ENCODE assay signal across 1 cellular context in genomic region chr6:130969807-130970491, GRCh38.
A peak's percentile ranks its signal among the peaks of the same experiment; 100 is the strongest.
TF ChIP-seq lines count a peak whose summit lies in the region.

No MANE protein-coding gene starts in this region.

TF ChIP-seq in HepG2, 621 proteins besides CTCF, POLR2A, EP300 and RAD21 (continued from another document and continues in another):
- TF ChIP-seq GMEB2 (CRISPR knock-in tag; IDR thresholded peaks at IDR 0.05; ENCODE audit: low read depth), result no peak
- peak; percentile 71 for TF ChIP-seq ZBED4 (CRISPR knock-in tag; IDR thresholded peaks at IDR 0.05; ENCODE audit: borderline replicate concordance)
- TF ChIP-seq ZNF75D (CRISPR knock-in tag; IDR thresholded peaks at IDR 0.05; ENCODE audit: borderline replicate concordance), result no peak
- no peak for TF ChIP-seq FOXP1 (IDR thresholded peaks at IDR 0.05)
- TF ChIP-seq FOXP1 (CRISPR knock-in tag; IDR thresholded peaks at IDR 0.05), result peak; percentile 57; the same call in 1 of the 2 replicates
- no peak for TF ChIP-seq ZNF33A (CRISPR knock-in tag; IDR thresholded peaks at IDR 0.05; ENCODE audit: borderline replicate concordance)
- peak; percentile 43; the same call in 1 of the 2 replicates for TF ChIP-seq ZNF12 (CRISPR knock-in tag; IDR thresholded peaks at IDR 0.05)
- peak; percentile 41; the same call in 1 of the 2 replicates for TF ChIP-seq CEBPB (IDR thresholded peaks at IDR 0.05; ENCODE audit: borderline replicate concordance, low read depth, low read length)
- TF ChIP-seq KLF9 (CRISPR knock-in tag; IDR thresholded peaks at IDR 0.05; ENCODE audit: low read depth), result no peak
- TF ChIP-seq ZNF317 (CRISPR knock-in tag; IDR thresholded peaks at IDR 0.05), result peak; percentile 99
- no peak for TF ChIP-seq JDP2 (CRISPR knock-in tag; IDR thresholded peaks at IDR 0.05; ENCODE audit: borderline replicate concordance)
- TF ChIP-seq ZNF589 (CRISPR knock-in tag; conservative IDR thresholded peaks at IDR 0.05), result no peak
- no peak for TF ChIP-seq ZNF138 (CRISPR knock-in tag; IDR thresholded peaks at IDR 0.05; ENCODE audit: low read depth)
- TF ChIP-seq ZNF430 (CRISPR knock-in tag; IDR thresholded peaks at IDR 0.05), result 0 out of 2 replicates have a peak, but pooled peaks have one; percentile 36
- TF ChIP-seq ZNF136 (CRISPR knock-in tag; IDR thresholded peaks at IDR 0.05; ENCODE audit: low read depth), result 0 out of 2 replicates have a peak, but pooled peaks have one; percentile 52
- TF ChIP-seq FOSL2 (CRISPR knock-in tag; IDR thresholded peaks at IDR 0.05), result peak; percentile 26; the same call in 1 of the 2 replicates
- TF ChIP-seq ARID5B (CRISPR knock-in tag; IDR thresholded peaks at IDR 0.05), result peak; percentile 85
- peak; percentile 77 for TF ChIP-seq ISL2 (CRISPR knock-in tag; IDR thresholded peaks at IDR 0.05)
- no peak for TF ChIP-seq KDM4B (CRISPR knock-in tag; IDR thresholded peaks at IDR 0.05)
- no peak for TF ChIP-seq NFKBIZ (CRISPR knock-in tag; IDR thresholded peaks at IDR 0.05)
- no peak for TF ChIP-seq REST (IDR thresholded peaks at IDR 0.05; ENCODE audit: borderline replicate concordance in 1 of 2, low read depth in 1 of 2, low read length in 2 of 2)
- TF ChIP-seq ZBTB7B (CRISPR knock-in tag; IDR thresholded peaks at IDR 0.05), result peak; percentile 59; the same call in 1 of the 2 replicates
- TF ChIP-seq ZFP37 (CRISPR knock-in tag; IDR thresholded peaks at IDR 0.05; ENCODE audit: borderline replicate concordance), result no peak
- TF ChIP-seq NFE2L2 (IDR thresholded peaks at IDR 0.05; ENCODE audit: low read length), result no peak
- no peak for TF ChIP-seq ZNF749 (CRISPR knock-in tag; IDR thresholded peaks at IDR 0.05; ENCODE audit: borderline replicate concordance)
- no peak for TF ChIP-seq CCDC6 (CRISPR knock-in tag; IDR thresholded peaks at IDR 0.05)
- 0 out of 2 replicates have a peak, but pooled peaks have one; percentile 27 for TF ChIP-seq ZNF331 (CRISPR knock-in tag; IDR thresholded peaks at IDR 0.05)
- 0 out of 2 replicates have a peak, but pooled peaks have one; percentile 60 for TF ChIP-seq KAT7 (CRISPR knock-in tag; IDR thresholded peaks at IDR 0.05; ENCODE audit: borderline replicate concordance)
- no peak for TF ChIP-seq SOX6 (IDR thresholded peaks at IDR 0.05)
- TF ChIP-seq SOX6 (CRISPR knock-in tag; IDR thresholded peaks at IDR 0.05), result peak; percentile 86
- TF ChIP-seq FOXO1 (CRISPR knock-in tag; IDR thresholded peaks at IDR 0.05), result no peak
- TF ChIP-seq HOXA3 (CRISPR knock-in tag; IDR thresholded peaks at IDR 0.05), result peak; percentile 18; the same call in 1 of the 2 replicates
- TF ChIP-seq KAT8 (CRISPR knock-in tag; IDR thresholded peaks at IDR 0.05), result peak; percentile 68
- TF ChIP-seq ZNF3 (CRISPR knock-in tag; IDR thresholded peaks at IDR 0.05), result no peak
- TF ChIP-seq PHF8 (CRISPR knock-in tag; IDR thresholded peaks at IDR 0.05), result no peak
- TF ChIP-seq HHEX (CRISPR knock-in tag; IDR thresholded peaks at IDR 0.05), result peak; percentile 41; the same call in 1 of the 2 replicates
- TF ChIP-seq NRL (CRISPR knock-in tag; IDR thresholded peaks at IDR 0.05; ENCODE audit: borderline replicate concordance), result no peak
- no peak for TF ChIP-seq ZNF615 (CRISPR knock-in tag; IDR thresholded peaks at IDR 0.05; ENCODE audit: borderline replicate concordance)
- TF ChIP-seq ZFP36L2 (CRISPR knock-in tag; IDR thresholded peaks at IDR 0.05), result no peak
- peak; percentile 83 for TF ChIP-seq SIX1 (CRISPR knock-in tag; IDR thresholded peaks at IDR 0.05; ENCODE audit: borderline replicate concordance)
- TF ChIP-seq ZNF441 (CRISPR knock-in tag; IDR thresholded peaks at IDR 0.05; ENCODE audit: borderline replicate concordance), result peak; percentile 47; the same call in 1 of the 2 replicates
- TF ChIP-seq TBX3 (IDR thresholded peaks at IDR 0.05; ENCODE audit: borderline replicate concordance), result 0 out of 2 replicates have a peak, but pooled peaks have one; percentile 12
- no peak for TF ChIP-seq MXD1 (CRISPR knock-in tag; IDR thresholded peaks at IDR 0.05)
- no peak for TF ChIP-seq ZNF432 (CRISPR knock-in tag; IDR thresholded peaks at IDR 0.05; ENCODE audit: borderline replicate concordance)
- TF ChIP-seq FOXA3 (CRISPR knock-in tag; IDR thresholded peaks at IDR 0.05), result peak; percentile 70; the same call in 1 of the 2 replicates
- no peak; the same call in 1 of the 2 replicates for TF ChIP-seq TFE3 (CRISPR knock-in tag; IDR thresholded peaks at IDR 0.05)
- TF ChIP-seq ZNF264 (CRISPR knock-in tag; IDR thresholded peaks at IDR 0.05), result no peak
- no peak; the same call in 1 of the 2 replicates for TF ChIP-seq ELF1 (CRISPR knock-in tag; IDR thresholded peaks at IDR 0.05)
- TF ChIP-seq MYPOP (CRISPR knock-in tag; IDR thresholded peaks at IDR 0.05), result peak; percentile 58; the same call in 1 of the 2 replicates
- TF ChIP-seq ZNF558 (CRISPR knock-in tag; IDR thresholded peaks at IDR 0.05; ENCODE audit: borderline replicate concordance), result no peak
- peak; percentile 55; the same call in 1 of the 2 replicates for TF ChIP-seq POGZ (CRISPR knock-in tag; IDR thresholded peaks at IDR 0.05)
- TF ChIP-seq FOXK1 (CRISPR knock-in tag; IDR thresholded peaks at IDR 0.05; ENCODE audit: borderline replicate concordance, low read depth), result no peak
- no peak for TF ChIP-seq NFRKB (IDR thresholded peaks at IDR 0.05)
- peak; percentile 28; the same call in 1 of the 2 replicates for TF ChIP-seq GFI1 (CRISPR knock-in tag; IDR thresholded peaks at IDR 0.05; ENCODE audit: borderline replicate concordance)
- TF ChIP-seq TOE1 (CRISPR knock-in tag; IDR thresholded peaks at IDR 0.05), result 0 out of 2 replicates have a peak, but pooled peaks have one; percentile 39
- TF ChIP-seq ASH2L (IDR thresholded peaks at IDR 0.05; ENCODE audit: insufficient read length, low read depth, low read length), result peak; percentile 49
